ENCODE assay signal across 8 cellular contexts in genomic region chr6:28349344-28349891, GRCh38. TPM values are rescaled to one million over a fixed set of nuclear protein-coding genes. Genes with fewer than 3 reads are reported as not detected.
DNase-seq lines count a peak whose midpoint lies in the region; ATAC-seq, FAIRE-seq and TF ChIP-seq lines count a peak whose summit lies in the region.

No MANE protein-coding gene starts in this region.

- no peaks in the 10 kb centered on the region for H3K9me3 ChIP-seq in CD8-positive, alpha-beta memory T cell (ENCODE audit: low read length)
- H3K9me3 ChIP-seq in mammary epithelial cell (replicated peaks; ENCODE audit: insufficient read depth, low read length) (no peaks in the 10 kb centered on the region), muscle layer of colon (ENCODE audit: low read length) (no peaks in the 10 kb centered on the region)

- ATAC-seq in HG03060 (IDR thresholded peaks at IDR 0.05; ENCODE audit: low read depth, unreplicated experiment): peak; percentile 12

- under 1% methylated on average over 9 of the region's 9 CpGs for WGBS in mammary epithelial cell (ENCODE audit: low coverage, missing lambda C conversion rate)

- intact Hi-C loops in mammary epithelial cell (cut with micrococcal nuclease): loop anchor here (1.0 kb wide), 2 partner anchors 34 to 97 kb away; partner anchors contain the start of gene ZKSCAN4

- FAIRE-seq in urothelium cell line (lab: Jason Lieb, UNC) (no peak), GM19239 (lab: Jason Lieb, UNC) (no peak)

- CTCF ChIA-PET in CD8-positive, alpha-beta memory T cell (lab: Charles Lee): interaction anchor here (0.9 to 1.5 kb wide), 3 partner anchors 13 to 97 kb away, joined by 3 to 6 read pairs (median 4); partner anchors contain the start of gene ZKSCAN4
- CTCF ChIA-PET in mammary epithelial cell (lab: Charles Lee; ENCODE audit: low non-redundant PET): no interaction called here

- DNase-seq in CD8-positive, alpha-beta memory T cell: no peak
- no peak for DNase-seq in mammary epithelial cell
- no peak for DNase-seq in HT-29 (ENCODE audit: low spot score)
- no peak for DNase-seq in urothelium cell line (ENCODE audit: low spot score)
- no peak for DNase-seq in activated gamma-delta T cell (lab: John Stamatoyannopoulos, UW)
- no peak for DNase-seq in GM19239 (ENCODE audit: insufficient read length, low spot score)

- H3K27me3 ChIP-seq in CD8-positive, alpha-beta memory T cell (ENCODE audit: insufficient read depth, low read length, poor library complexity, severe bottlenecking): peaks cover 6% of the 10 kb centered on the region
- H3K27me3 ChIP-seq in mammary epithelial cell (ENCODE audit: insufficient read depth, low read length) (peaks cover 1% of the 10 kb centered on the region), muscle layer of colon (ENCODE audit: control insufficient read depth in 1 of 2, insufficient read depth in 2 of 2, low read length in 2 of 2) (no peaks in the 10 kb centered on the region)

- peak overlapping the region; percentile 96 for H2AFZ ChIP-seq in mammary epithelial cell (ENCODE audit: low read depth, low read length)

- in situ Hi-C loops in mammary epithelial cell (cut with MboI; ENCODE audit: low sequenced_read_pairs in 2 of 2): no loop called here

- H3K9ac ChIP-seq in mammary epithelial cell (ENCODE audit: insufficient read depth, low read length) (peak overlapping the region; percentile 56), muscle layer of colon (ENCODE audit: low read length) (peak overlapping the region; percentile 95)

- peak overlapping the region; percentile 95 to 100 (median 99) for H3K4me3 Mint-ChIP-seq in CD8-positive, alpha-beta memory T cell

- peak overlapping the region; percentile 76 for H3K27ac ChIP-seq in CD8-positive, alpha-beta memory T cell (ENCODE audit: low read depth, low read length)
- H3K27ac ChIP-seq in mammary epithelial cell (ENCODE audit: insufficient read depth, low read depth, low read length) (peak overlapping the region; percentile 42), muscle layer of colon (ENCODE audit: low read depth, low read length) (peak overlapping the region; percentile 79)

- H3K9me3 Mint-ChIP-seq in CD8-positive, alpha-beta memory T cell: no peaks in the 10 kb centered on the region

- no peak for TF ChIP-seq CTCF in mammary epithelial cell (conservative IDR thresholded peaks at IDR 0.05 in 1 of 2, IDR thresholded peaks at IDR 0.05 in 1 of 2; ENCODE audit: extremely low read depth in 1 of 2, insufficient read depth in 1 of 2, low read depth in 1 of 2, low read length in 2 of 2)

- no peaks in the 10 kb centered on the region for H4K20me1 ChIP-seq in mammary epithelial cell (ENCODE audit: insufficient read depth, low read length)

- peaks cover 24% of the 10 kb centered on the region for H3K79me2 ChIP-seq in mammary epithelial cell (ENCODE audit: insufficient read depth, low read length)

- H3K4me1 Mint-ChIP-seq in CD8-positive, alpha-beta memory T cell: peaks cover 29 to 39% (median 34%) of the 10 kb centered on the region in 3 donors

- peak overlapping the region; percentile 65 to 100 (median 96) for H3K27ac Mint-ChIP-seq in CD8-positive, alpha-beta memory T cell

- POLR2A ChIA-PET in CD8-positive, alpha-beta memory T cell (lab: Charles Lee): interaction anchor here (0.6 to 1.0 kb wide), 3 partner anchors 14 to 208 kb away, joined by 3 to 8 read pairs (median 7); partner anchors contain the start of genes ZKSCAN8, ZSCAN26 and ZSCAN31

- H3K27me3 Mint-ChIP-seq in CD8-positive, alpha-beta memory T cell: peaks cover 20 to 26% of the 10 kb centered on the region in 2 donors

- H3K4me1 ChIP-seq in CD8-positive, alpha-beta memory T cell (ENCODE audit: insufficient read depth, low read length): peaks cover 11% of the 10 kb centered on the region
- H3K4me1 ChIP-seq in mammary epithelial cell (ENCODE audit: insufficient read depth, low read length) (peaks cover 10% of the 10 kb centered on the region), muscle layer of colon (ENCODE audit: insufficient read depth, low read length) (peaks cover 15% of the 10 kb centered on the region)

- H3K36me3 ChIP-seq in CD8-positive, alpha-beta memory T cell (ENCODE audit: insufficient read depth, low read length): no peaks in the 10 kb centered on the region
- H3K36me3 ChIP-seq in mammary epithelial cell (ENCODE audit: insufficient read depth, low read length): no peaks in the 10 kb centered on the region
- H3K36me3 ChIP-seq in muscle layer of colon (ENCODE audit: insufficient read depth, low read length): no peaks in the 10 kb centered on the region

- peak overlapping the region; percentile 93 for H3K4me2 ChIP-seq in mammary epithelial cell (ENCODE audit: insufficient read depth, low read depth, low read length)

- H3K4me3 ChIP-seq in CD8-positive, alpha-beta memory T cell (ENCODE audit: low read length): peak overlapping the region; percentile 89
- H3K4me3 ChIP-seq in mammary epithelial cell (replicated peaks in 1 of 3; ENCODE audit: insufficient read depth in 1 of 3, low read depth in 2 of 3, low read length in 3 of 3) (peak overlapping the region; percentile 62 to 90 (median 74)), muscle layer of colon (ENCODE audit: low read depth in 1 of 2, low read length in 2 of 2) (peak overlapping the region; percentile 72 to 100)

- no TSS peak for BruUV-seq in mammary epithelial cell (replicated peaks; lab: Mats Ljungman, UMichigan)

- dilution Hi-C loops in mammary epithelial cell (cut with HindIII; ENCODE audit: low sequenced_read_pairs): no loop called here

- peaks cover 0 to 11% (median 0%) of the 10 kb centered on the region in 3 donors for H3K36me3 Mint-ChIP-seq in CD8-positive, alpha-beta memory T cell

RNA-seq across cellular contexts. Expression of gene ZKSCAN3, which starts 0.3 kb away (rescaled TPM):
- total RNA-seq in CD8-positive, alpha-beta memory T cell: 1 to 10 TPM; 3.0 to 4.7 TPM
- polyA plus RNA-seq in CD8-positive, alpha-beta memory T cell: 3.2 TPM
- 1 to 10 TPM; 4.0 to 4.1 TPM for total RNA-seq in mammary epithelial cell
- polyA plus RNA-seq in mammary epithelial cell: 2.4 TPM
- polyA minus RNA-seq in mammary epithelial cell: 7.1 TPM
- total RNA-seq in HT-29 (2014; rRNA removed; shearing (Covaris generic)): 0.53 and 0.60 TPM in 2 replicates

RNA-seq across cellular contexts. Expression of gene ZSCAN31, which starts 13.5 kb away (rescaled TPM):
- total RNA-seq in CD8-positive, alpha-beta memory T cell: 1 to 10 TPM; 1.1 to 2.6 TPM
- polyA plus RNA-seq in CD8-positive, alpha-beta memory T cell: 0.72 TPM
- total RNA-seq in mammary epithelial cell: 1 to 10 TPM; 3.8 to 5.8 TPM
- 1.4 TPM for polyA plus RNA-seq in mammary epithelial cell
- not detected for polyA minus RNA-seq in mammary epithelial cell
- total RNA-seq in HT-29 (2014; rRNA removed; shearing (Covaris generic)): 3.1 and 6.4 TPM in 2 replicates

RNA-seq across cellular contexts. Expression of gene ZSCAN12, which starts 50.1 kb away (rescaled TPM):
- total RNA-seq in CD8-positive, alpha-beta memory T cell: 1 to 10 TPM; 4.3 to 4.4 TPM
- polyA plus RNA-seq in CD8-positive, alpha-beta memory T cell: 2.2 TPM
- total RNA-seq in mammary epithelial cell: 1 to 10 TPM; 5.3 to 8.5 TPM
- polyA plus RNA-seq in mammary epithelial cell: 1.9 TPM
- 2.0 TPM for polyA minus RNA-seq in mammary epithelial cell
- total RNA-seq in HT-29 (2014; rRNA removed; shearing (Covaris generic)): 2.1 TPM in 2 replicates
